8 cellular contexts compared by ENCODE assay signal in the genomic region with DNA sequence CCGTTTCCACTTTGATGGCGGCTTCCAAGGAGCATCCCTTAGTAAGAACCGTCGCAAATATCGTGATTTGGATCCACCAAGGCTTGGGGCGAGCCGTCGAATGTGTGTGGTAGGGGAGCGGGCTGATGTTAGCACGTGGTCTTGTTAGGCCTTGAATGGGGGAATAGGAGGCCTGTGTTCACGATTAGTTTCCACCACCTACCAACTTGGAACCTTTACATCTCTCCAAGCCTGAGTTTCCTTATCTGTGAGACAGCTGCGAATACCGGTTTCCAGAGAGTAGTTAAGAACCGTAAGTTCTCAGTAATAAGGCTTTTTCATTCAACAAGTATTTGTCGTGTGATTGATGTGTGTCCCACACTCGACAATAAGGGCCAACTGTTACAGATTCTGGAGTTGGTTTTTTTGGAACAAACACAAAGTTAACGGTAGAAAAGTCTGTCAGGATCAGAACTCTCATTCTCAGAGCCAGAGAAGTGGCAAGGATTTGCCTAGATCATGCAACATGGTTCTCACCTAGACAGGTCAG. TPM values are rescaled to one million over a fixed set of nuclear protein-coding genes. Genes with fewer than 3 reads are reported as not detected.
DNase-seq lines count a peak whose midpoint lies in the region; ATAC-seq, FAIRE-seq and TF ChIP-seq lines count a peak whose summit lies in the region.

No MANE protein-coding gene starts in this region.

- peak overlapping the region; percentile 94 for H3K4me3 Mint-ChIP-seq in activated T-helper 2 cell treated with anti-CD3 and anti-CD28 coated beads, Interferon-gamma antibody, Interleukin-2, Interleukin-4, amounts not matched to agents 10 μg/mL and 5 μg/mL and 100 μg/mL, durations not matched to agents 14 hours and 24 hours and 36 hours (ENCODE audit: low read depth)

- H3K4me1 ChIP-seq in A549 (peaks cover 18% of the 10 kb centered on the region), GM23248 (ENCODE audit: insufficient read depth) (peaks cover 15% of the 10 kb centered on the region; the same call in 1 of the 2 replicates), stomach smooth muscle (ENCODE audit: control insufficient read depth, insufficient read depth, low read length) (peaks cover 20% of the 10 kb centered on the region)

- intact Hi-C loops in activated T-helper 2 cell treated with anti-CD3 and anti-CD28 coated beads, Interferon-gamma antibody, Interleukin-2, Interleukin-4, amounts not matched to agents 10 μg/mL and 5 μg/mL and 100 μg/mL, durations not matched to agents 14 hours and 24 hours and 36 hours (cut with micrococcal nuclease), result no loop called here

- H3F3A ChIP-seq in GM23248 (ENCODE audit: insufficient read depth), result no peaks in the 10 kb centered on the region

- H3K9me3 ChIP-seq in A549 (no peaks in the 10 kb centered on the region), GM23248 (ENCODE audit: low read depth) (no peaks in the 10 kb centered on the region), stomach smooth muscle (ENCODE audit: control insufficient read depth in 2 of 2, low read length in 2 of 2) (no peaks in the 10 kb centered on the region)

- POLR2A ChIA-PET in A549 (lab: Yijun Ruan, JAX), result no interaction called here

- H3K36me3 ChIP-seq in GM23248 (ENCODE audit: low read depth) (peaks cover 20% of the 10 kb centered on the region), stomach smooth muscle (ENCODE audit: control insufficient read depth in 2 of 2, insufficient read depth in 2 of 2, low read length in 2 of 2) (peaks cover 11 to 15% of the 10 kb centered on the region in 2 donors)

- CTCF ChIA-PET in A549 (lab: Yijun Ruan, JAX), result no interaction called here

- no peaks in the 10 kb centered on the region for H3K9me3 Mint-ChIP-seq in activated T-helper 2 cell treated with anti-CD3 and anti-CD28 coated beads, Interferon-gamma antibody, Interleukin-2, Interleukin-4, amounts not matched to agents 10 μg/mL and 5 μg/mL and 100 μg/mL, durations not matched to agents 14 hours and 24 hours and 36 hours

- TF ChIP-seq POLR2A in A549 (IDR thresholded peaks at IDR 0.05; ENCODE audit: low read length), result no peak

- TF ChIP-seq EP300 in A549 (IDR thresholded peaks at IDR 0.05), result no peak

- H3K27me3 Mint-ChIP-seq in activated T-helper 2 cell treated with anti-CD3 and anti-CD28 coated beads, Interferon-gamma antibody, Interleukin-2, Interleukin-4, amounts not matched to agents 10 μg/mL and 5 μg/mL and 100 μg/mL, durations not matched to agents 14 hours and 24 hours and 36 hours (ENCODE audit: low read depth), result no peaks in the 10 kb centered on the region

- FAIRE-seq in A549 (lab: Jason Lieb, UNC), result no peak

- H4K20me1 ChIP-seq in GM23248 (ENCODE audit: insufficient read depth), result no peaks in the 10 kb centered on the region

- no peak for TF ChIP-seq RAD21 in A549 (conservative IDR thresholded peaks at IDR 0.05 in 1 of 2, IDR thresholded peaks at IDR 0.05 in 1 of 2)

- no peak for TF ChIP-seq CTCF in A549 (IDR thresholded peaks at IDR 0.05)

- H3K27ac ChIP-seq in A549 (peak overlapping the region; percentile 90 to 98), GM23248 (peak overlapping the region; percentile 78), stomach smooth muscle (ENCODE audit: low read length) (peak overlapping the region; percentile 88)

- no peaks in the 10 kb centered on the region for H3K9me2 ChIP-seq in GM23248 (ENCODE audit: insufficient read depth)

- H3K9ac ChIP-seq in GM23248 (peak overlapping the region; percentile 93), stomach smooth muscle (ENCODE audit: low read length in 2 of 2) (peak overlapping the region; percentile 86 to 94)

- whole genome bisulfite sequencing in A549 (ENCODE audit: missing lambda C conversion rate), result 17% methylated on average over 14 of the region's 17 CpGs
- 5% methylated on average over 17 of the region's 17 CpGs for WGBS in GM23248 (ENCODE audit: low coverage in 1 of 2, low lambda C conversion rate in 2 of 2, missing lambda C conversion rate in 2 of 2), 2 experiments

- H3K4me2 ChIP-seq in A549 (peak overlapping the region; percentile 99), GM23248 (ENCODE audit: unreplicated experiment) (peak overlapping the region; percentile 99)

- H3K4me3 ChIP-seq in A549 (peak overlapping the region; percentile 98), GM23248 (peak overlapping the region; percentile 88), stomach smooth muscle (ENCODE audit: low read length in 2 of 2) (peak overlapping the region; percentile 66 to 93)

- in situ Hi-C loops in GM23248 (cut with MboI), result no loop called here

- peak overlapping the region; percentile 97 for H2AFZ ChIP-seq in GM23248

- DNase-seq in A549 (ENCODE audit: low read depth in 1 of 2, low spot score in 1 of 2) (peak in 1 of 2 experiments; percentile 29), GM23248 (peak; percentile 59), iris pigment epithelial cell (ENCODE audit: low read depth) (peak; percentile 25), NCI-H345 treated with DMSO at 0.1 percent for 48 hours (lab: John Stamatoyannopoulos, UW; ENCODE audit: unreplicated experiment) (no peak)
- no peak for DNase-seq in activated T-helper 2 cell treated with anti-CD3 and anti-CD28 coated beads, Interferon-gamma antibody, Interleukin-2, Interleukin-4, amounts not matched to agents 10 μg/mL and 5 μg/mL and 100 μg/mL, durations not matched to agents 14 hours and 24 hours and 36 hours (ENCODE audit: low spot score)

- ATAC-seq in A549 (peak in 1 of 2 experiments; percentile 18; a peak in 3 of 6 replicates), GM18861 (IDR thresholded peaks at IDR 0.05; ENCODE audit: unreplicated experiment) (no peak), HG03175 (IDR thresholded peaks at IDR 0.05; ENCODE audit: unreplicated experiment) (no peak)

- peaks cover 31% of the 10 kb centered on the region for H3K4me1 Mint-ChIP-seq in activated T-helper 2 cell treated with anti-CD3 and anti-CD28 coated beads, Interferon-gamma antibody, Interleukin-2, Interleukin-4, amounts not matched to agents 10 μg/mL and 5 μg/mL and 100 μg/mL, durations not matched to agents 14 hours and 24 hours and 36 hours (ENCODE audit: low read depth)

- H3K27me3 ChIP-seq in GM23248 (replicated peaks; ENCODE audit: insufficient read depth) (no peaks in the 10 kb centered on the region), stomach smooth muscle (ENCODE audit: control insufficient read depth in 1 of 2, insufficient read depth in 2 of 2, low read length in 2 of 2) (no peaks in the 10 kb centered on the region)

- H3K27ac Mint-ChIP-seq in activated T-helper 2 cell treated with anti-CD3 and anti-CD28 coated beads, Interferon-gamma antibody, Interleukin-2, Interleukin-4, amounts not matched to agents 10 μg/mL and 5 μg/mL and 100 μg/mL, durations not matched to agents 14 hours and 24 hours and 36 hours, result peak overlapping the region; percentile 89

- H3K79me2 ChIP-seq in GM23248 (ENCODE audit: insufficient read depth), result peaks cover 53% of the 10 kb centered on the region

- peaks cover 45% of the 10 kb centered on the region for H3K36me3 Mint-ChIP-seq in activated T-helper 2 cell treated with anti-CD3 and anti-CD28 coated beads, Interferon-gamma antibody, Interleukin-2, Interleukin-4, amounts not matched to agents 10 μg/mL and 5 μg/mL and 100 μg/mL, durations not matched to agents 14 hours and 24 hours and 36 hours (ENCODE audit: low read depth)

RNA-seq across cellular contexts. Expression of gene NUDC, which starts 0.7 kb away (rescaled TPM):
- 54.8 and 79.0 TPM in 2 replicates for polyA plus RNA-seq in A549 (2011; rRNA removed)
- polyA plus RNA-seq in A549 (2012; cell fraction: cytosol; rRNA removed), result 112 and 137 TPM in 2 replicates
- 50.6 and 56.6 TPM in 2 replicates for polyA plus RNA-seq in A549 (2012; cell fraction: nucleus; rRNA removed)
- polyA plus RNA-seq in A549 (2017; fragmentation: RNase III; extraction: RNeasy Plus Mini Kit Qiagen cat#74134 plus additional on column Dnase treatment), result 133 to 150 TPM (median 134 TPM) in 3 replicates
- polyA minus RNA-seq in A549 (2011; rRNA and poly(A)+ RNA removed), result 31.3 and 32.5 TPM in 2 replicates
- total RNA-seq in GM23248 (2014; rRNA removed; shearing (Covaris generic)), result 34.9 and 50.0 TPM in 2 replicates
- 117 and 118 TPM in 2 replicates for polyA plus RNA-seq in GM23248 (2016; fragmentation: Nextera tagmentation; extraction: Ambion mirVana)
- 133 and 134 TPM in 2 replicates for total RNA-seq in activated T-helper 2 cell treated with anti-CD3 and anti-CD28 coated beads, Interferon-gamma antibody, Interleukin-2, Interleukin-4, amounts not matched to agents 10 μg/mL and 5 μg/mL and 100 μg/mL, durations not matched to agents 14 hours and 24 hours and 36 hours

RNA-seq across cellular contexts. Expression of gene NR0B2, which starts 8.5 kb away (rescaled TPM):
- not detected in 2 replicates for polyA plus RNA-seq in A549 (2011; rRNA removed)
- polyA plus RNA-seq in A549 (2012; cell fraction: cytosol; rRNA removed), result not detected in 2 replicates
- polyA plus RNA-seq in A549 (2012; cell fraction: nucleus; rRNA removed), result not detected in 2 replicates
- polyA plus RNA-seq in A549 (2017; fragmentation: RNase III; extraction: RNeasy Plus Mini Kit Qiagen cat#74134 plus additional on column Dnase treatment), result not detected in 3 replicates
- polyA minus RNA-seq in A549 (2011; rRNA and poly(A)+ RNA removed), result not detected in 2 replicates
- not detected in 2 replicates for total RNA-seq in GM23248 (2014; rRNA removed; shearing (Covaris generic))
- polyA plus RNA-seq in GM23248 (2016; fragmentation: Nextera tagmentation; extraction: Ambion mirVana), result not detected in 2 replicates
- not detected in 2 replicates for total RNA-seq in activated T-helper 2 cell treated with anti-CD3 and anti-CD28 coated beads, Interferon-gamma antibody, Interleukin-2, Interleukin-4, amounts not matched to agents 10 μg/mL and 5 μg/mL and 100 μg/mL, durations not matched to agents 14 hours and 24 hours and 36 hours

RNA-seq across cellular contexts. Expression of gene GPATCH3, which starts 22.0 kb away (rescaled TPM):
- polyA plus RNA-seq in A549 (2011; rRNA removed) (4.9 and 5.4 TPM in 2 replicates), A549 (2017; fragmentation: RNase III; extraction: RNeasy Plus Mini Kit Qiagen cat#74134 plus additional on column Dnase treatment) (7.0 to 8.7 TPM (median 8.3 TPM) in 3 replicates), GM23248 (2016; fragmentation: Nextera tagmentation; extraction: Ambion mirVana) (9.3 and 10.8 TPM in 2 replicates)
- polyA plus RNA-seq in A549 (2012; cell fraction: cytosol; rRNA removed), result 7.6 and 8.3 TPM in 2 replicates
- 12.4 and 13.1 TPM in 2 replicates for polyA plus RNA-seq in A549 (2012; cell fraction: nucleus; rRNA removed)
- polyA minus RNA-seq in A549 (2011; rRNA and poly(A)+ RNA removed), result 6.1 and 6.4 TPM in 2 replicates
- total RNA-seq in GM23248 (2014; rRNA removed; shearing (Covaris generic)), result 6.3 and 6.8 TPM in 2 replicates
- total RNA-seq in activated T-helper 2 cell treated with anti-CD3 and anti-CD28 coated beads, Interferon-gamma antibody, Interleukin-2, Interleukin-4, amounts not matched to agents 10 μg/mL and 5 μg/mL and 100 μg/mL, durations not matched to agents 14 hours and 24 hours and 36 hours, result 12.7 and 14.9 TPM in 2 replicates

RNA-seq across cellular contexts. Expression of gene GPN2, which starts 32.2 kb away (rescaled TPM):
- polyA plus RNA-seq in A549 (2011; rRNA removed) (18.1 and 23.6 TPM in 2 replicates), A549 (2017; fragmentation: RNase III; extraction: RNeasy Plus Mini Kit Qiagen cat#74134 plus additional on column Dnase treatment) (16.9 to 18.3 TPM (median 18.1 TPM) in 3 replicates), GM23248 (2016; fragmentation: Nextera tagmentation; extraction: Ambion mirVana) (26.3 and 27.9 TPM in 2 replicates)
- polyA plus RNA-seq in A549 (2012; cell fraction: cytosol; rRNA removed), result 22.9 and 27.6 TPM in 2 replicates
- 14.7 and 24.0 TPM in 2 replicates for polyA plus RNA-seq in A549 (2012; cell fraction: nucleus; rRNA removed)
- 26.7 and 42.9 TPM in 2 replicates for polyA minus RNA-seq in A549 (2011; rRNA and poly(A)+ RNA removed)
- 11.9 and 12.1 TPM in 2 replicates for total RNA-seq in GM23248 (2014; rRNA removed; shearing (Covaris generic))
- total RNA-seq in activated T-helper 2 cell treated with anti-CD3 and anti-CD28 coated beads, Interferon-gamma antibody, Interleukin-2, Interleukin-4, amounts not matched to agents 10 μg/mL and 5 μg/mL and 100 μg/mL, durations not matched to agents 14 hours and 24 hours and 36 hours, result 36.0 and 43.1 TPM in 2 replicates

RNA-seq across cellular contexts. Expression of gene KDF1, which starts 38.0 kb away (rescaled TPM):
- polyA plus RNA-seq in A549 (2011; rRNA removed), result not detected in 2 replicates
- not detected in 2 replicates for polyA plus RNA-seq in A549 (2012; cell fraction: cytosol; rRNA removed)
- polyA plus RNA-seq in A549 (2012; cell fraction: nucleus; rRNA removed), result not detected in 2 replicates
- not detected in 3 replicates for polyA plus RNA-seq in A549 (2017; fragmentation: RNase III; extraction: RNeasy Plus Mini Kit Qiagen cat#74134 plus additional on column Dnase treatment)
- polyA minus RNA-seq in A549 (2011; rRNA and poly(A)+ RNA removed), result 0.15 TPM in 1 of 2 replicates, not detected in the other
- total RNA-seq in GM23248 (2014; rRNA removed; shearing (Covaris generic)), result not detected in 2 replicates
- not detected in 2 replicates for polyA plus RNA-seq in GM23248 (2016; fragmentation: Nextera tagmentation; extraction: Ambion mirVana)
- total RNA-seq in activated T-helper 2 cell treated with anti-CD3 and anti-CD28 coated beads, Interferon-gamma antibody, Interleukin-2, Interleukin-4, amounts not matched to agents 10 μg/mL and 5 μg/mL and 100 μg/mL, durations not matched to agents 14 hours and 24 hours and 36 hours, result not detected in 2 replicates

Comparison
In these comparisons a context has a peak if more than half of its experiments do, and no peak if none do; other contexts are left out.
1. DNase-seq: peak in GM23248 (single experiment) and iris pigment epithelial cell (single experiment); none in activated T-helper 2 cell treated with anti-CD3 and anti-CD28 coated beads, Interferon-gamma antibody, Interleukin-2, Interleukin-4, amounts not matched to agents 10 μg/mL and 5 μg/mL and 100 μg/mL, durations not matched to agents 14 hours and 24 hours and 36 hours (single experiment) and NCI-H345 treated with DMSO at 0.1 percent for 48 hours (single experiment).
2. Peak in every context shown above with its lines, with median percentiles within 50 percentile points of each other: H3K27ac ChIP-seq and H3K4me3 ChIP-seq.